ENCODE assay signal across 31 cellular contexts in the genomic region with DNA sequence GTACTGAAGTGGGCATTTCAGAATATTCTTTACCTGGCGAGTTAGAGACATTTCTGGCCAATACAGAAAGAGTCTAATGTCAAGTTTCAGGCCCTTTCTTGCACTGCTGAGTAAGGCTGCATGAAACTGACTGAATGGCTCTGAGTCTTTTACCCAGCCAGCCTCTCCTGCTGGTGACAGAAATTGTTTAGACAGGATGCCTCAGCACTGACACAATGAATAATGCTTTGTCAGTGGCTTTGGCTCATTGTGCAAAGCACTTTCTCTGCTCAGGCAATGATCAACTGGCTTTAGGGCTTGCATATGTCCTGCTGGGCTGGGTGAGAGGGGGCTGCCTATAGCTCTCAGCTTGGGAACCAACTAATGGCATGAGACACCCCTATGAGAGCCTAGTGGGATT. TPM values are rescaled to one million over a fixed set of nuclear protein-coding genes. Genes with fewer than 3 reads are reported as not detected.
DNase-seq lines count a peak whose midpoint lies in the region; ATAC-seq, FAIRE-seq and TF ChIP-seq lines count a peak whose summit lies in the region.
"Had no signal": no experiment of that assay in that cellular context is flagged by ENCODE, and none has a peak within 500 bp of the region (broad histone marks: within the 10 kb centered on the region; RNA-seq: fewer than 3 reads in every experiment).

No MANE protein-coding gene starts in this region.

- H3K27ac ChIP-seq in neutrophil (peak overlapping the region; percentile 84), heart right ventricle (no peak overlapping the region), right lobe of liver (no peak overlapping the region)
- H3K27ac ChIP-seq: HL-60, left lung, upper lobe of left lung had no signal

- FAIRE-seq in RCC 7860 (lab: Jason Lieb, UNC): no peak
- FAIRE-seq: endometrium had no signal

- ATAC-seq in heart right ventricle: no peak
- ATAC-seq in GM21526 (IDR thresholded peaks at IDR 0.05; ENCODE audit: low FRiP score, unreplicated experiment): no peak
- no peak for ATAC-seq in right lobe of liver
- ATAC-seq: left lung; Panc1; stimulated activated naive B cell treated with anti-CD40 and anti-IgM and Interleukin-4, amounts not matched to agents 10 μg/mL and 1 μg/mL and 100 μg/mL, for 72 hours had no signal

- 71 to 77% methylated on average over 1 of the region's 1 CpG for WGBS in heart right ventricle, 2 donors
- WGBS in right lobe of liver (ENCODE audit: insufficient coverage, low coverage, low lambda C conversion rate, missing lambda C conversion rate): no CpG with 5 or more reads among the region's 1 CpG

- no peak for TF ChIP-seq POLR2A in right lobe of liver (IDR thresholded peaks at IDR 0.05)

- DNase-seq in HT1080 (ENCODE audit: low read depth) (peak; percentile 47), RCC 7860 (ENCODE audit: low spot score) (peak; percentile 36), hippocampal formation (lab: John Stamatoyannopoulos, UW) (peak; percentile 2 to 11), heart right ventricle (no peak), mucosa of gallbladder (ENCODE audit: low spot score) (no peak), right lobe of liver (no peak)
- DNase-seq: ACHN; activated CD4-positive, alpha-beta memory T cell treated with anti-CD3 and anti-CD28 coated beads for 36 hours; activated CD4-positive, alpha-beta T cell treated with anti-CD3 and anti-CD28 coated beads for 1 hour; activated naive CD4-positive, alpha-beta T cell treated with Interleukin-2 at 50 U/mL for 16 hours; activated T-cell treated with anti-CD3 and anti-CD28 coated beads, Interleukin-2, amount 50 U/mL, for 72 hours; BE2C; DMS53; GDM1; Karpas-422; left lung; naive B cell; NCI-H446 treated with DMSO at 0.1 percent for 48 hours; occipital lobe; SIG-M5; stimulated activated naive B cell treated with anti-CD40 and anti-IgM and Interleukin-4, amounts not matched to agents 10 μg/mL and 1 μg/mL and 100 μg/mL, for 72 hours; upper lobe of left lung had no signal

- H3K36me3 ChIP-seq in neutrophil: no peaks in the 10 kb centered on the region
- no peaks in the 10 kb centered on the region for H3K36me3 ChIP-seq in heart right ventricle
- no peaks in the 10 kb centered on the region for H3K36me3 ChIP-seq in right lobe of liver
- H3K36me3 ChIP-seq: BE2C, HAP-1, left lung, upper lobe of left lung had no signal

- TF ChIP-seq CTCF in neutrophil (IDR thresholded peaks at IDR 0.05): no peak
- no peak for TF ChIP-seq CTCF in heart right ventricle (IDR thresholded peaks at IDR 0.05)
- no peak for TF ChIP-seq CTCF in right lobe of liver (IDR thresholded peaks at IDR 0.05)

- H3K4me1 ChIP-seq in neutrophil (ENCODE audit: control insufficient read depth in 1 of 2, insufficient read depth in 1 of 2, low read depth in 1 of 2, low read length in 1 of 2) (peaks cover 32 to 34% of the 10 kb centered on the region in 2 experiments), heart right ventricle (peaks cover 0 to 5% (median 0%) of the 10 kb centered on the region in 9 donors), right lobe of liver (no peaks in the 10 kb centered on the region)
- H3K4me1 ChIP-seq: BE2C, HAP-1, upper lobe of left lung had no signal

- H3K27me3 ChIP-seq in neutrophil (no peaks in the 10 kb centered on the region), heart right ventricle (peaks cover 0 to 4% (median 0%) of the 10 kb centered on the region in 7 donors), right lobe of liver (no peaks in the 10 kb centered on the region)
- H3K27me3 ChIP-seq: BE2C, left lung, upper lobe of left lung had no signal

- H3K4me3 ChIP-seq in neutrophil (ENCODE audit: low read depth in 1 of 2, low read length in 1 of 2) (no peak overlapping the region), heart right ventricle (no peak overlapping the region), right lobe of liver (no peak overlapping the region)
- H3K4me3 ChIP-seq: HAP-1, left lung, upper lobe of left lung had no signal

- H3K9me3 ChIP-seq in neutrophil (no peaks in the 10 kb centered on the region), heart right ventricle (no peaks in the 10 kb centered on the region), right lobe of liver (no peaks in the 10 kb centered on the region)
- H3K9me3 ChIP-seq: BE2C, HAP-1, left lung, upper lobe of left lung had no signal

- intact Hi-C loops in heart right ventricle (cut with DNase I) (no loop called here), right lobe of liver (cut with DNase I) (no loop called here)

RNA-seq across cellular contexts. Expression of a gene that starts 45.5 kb away (rescaled TPM):
- total RNA-seq in HT1080 (2014; rRNA removed; shearing (Covaris generic)): not detected in 2 replicates
- not detected in 2 replicates for polyA plus RNA-seq in HT1080 (2015; cell fraction: cytosol; rRNA removed)
- not detected in 2 replicates for polyA plus RNA-seq in HT1080 (2015; cell fraction: nucleus; rRNA removed)
- total RNA-seq in heart right ventricle: under 1 TPM in 2 of 10 donors, not detected in 8; 0.15 to 0.62 TPM
- polyA plus RNA-seq in heart right ventricle: not detected
- total RNA-seq in mucosa of gallbladder: 0.14 TPM
- total RNA-seq in right lobe of liver: not detected
- total RNA-seq: activated CD4-positive, alpha-beta memory T cell treated with anti-CD3 and anti-CD28 coated beads for 36 hours; dermis microvascular lymphatic vessel endothelial cell; fibroblast of lung; occipital lobe; skeletal muscle tissue had no signal
- polyA plus RNA-seq: fibroblast of lung had no signal

Comparison
In these comparisons a context has a peak if more than half of its experiments do, and no peak if none do; other contexts are left out.
1. DNase-seq: peak in HT1080 (single experiment), RCC 7860 (single experiment) and hippocampal formation (2 of 2); none in heart right ventricle (0 of 2), mucosa of gallbladder (single experiment) and right lobe of liver (0 of 3).